In genomic region chr3:13648060-13648743, GRCh38 we compare ENCODE assay signal across 8 cellular contexts.
DNase-seq lines count a peak whose midpoint lies in the region; ATAC-seq, FAIRE-seq and TF ChIP-seq lines count a peak whose summit lies in the region.

No MANE protein-coding gene starts in this region.

- DNase-seq in D721Med (ENCODE audit: insufficient read length, low spot score) (peak; percentile 89), H54 (ENCODE audit: insufficient read length, low spot score) (peak; percentile 96), NCI-H2227 (lab: John Stamatoyannopoulos, UW; ENCODE audit: unreplicated experiment) (peak; percentile 84), cerebellum (ENCODE audit: low spot score) (peak; percentile 92), kidney tubule cell (ENCODE audit: low spot score) (peak; percentile 76)
- DNase-seq in activated CD4-positive, alpha-beta T cell treated with anti-CD3 and anti-CD28 coated beads for 24 hours (ENCODE audit: low read depth in 2 of 2), result peak; percentile 76 to 80
- DNase-seq in stimulated activated CD4-positive, alpha-beta T cell treated with anti-CD3 and anti-CD28 coated beads, Interleukin-4, amount 100 ng/mL, for 1 hour, result peak; percentile 79

- no peak for TF ChIP-seq POLR2A in H54 (IDR thresholded peaks at IDR 0.05; ENCODE audit: low read depth, low read length)

- FAIRE-seq in D721Med (lab: Jason Lieb, UNC) (no peak), H54 (lab: Jason Lieb, UNC) (no peak)

- no peak for ATAC-seq in HG02571 (IDR thresholded peaks at IDR 0.05; ENCODE audit: unreplicated experiment)

- peak; percentile 97 for TF ChIP-seq CTCF in D721Med (IDR thresholded peaks at IDR 0.05; ENCODE audit: insufficient read depth, missing control alignments)
